In genomic region chr14:104190396-104191000, GRCh38 we compare ENCODE assay signal across 1 cellular context.
TF ChIP-seq lines count a peak whose summit lies in the region.

No MANE protein-coding gene starts in this region.

TF ChIP-seq in HEK293, 187 proteins besides CTCF, POLR2A, EP300 and RAD21 (continued from another document):
- no peak for TF ChIP-seq ZBTB6 (tag by site-specific recombination; IDR thresholded peaks at IDR 0.05)
- peak; percentile 67; the same call in 1 of the 2 replicates for TF ChIP-seq ZFP69B (tag by site-specific recombination; IDR thresholded peaks at IDR 0.05)
